In the genomic region with DNA sequence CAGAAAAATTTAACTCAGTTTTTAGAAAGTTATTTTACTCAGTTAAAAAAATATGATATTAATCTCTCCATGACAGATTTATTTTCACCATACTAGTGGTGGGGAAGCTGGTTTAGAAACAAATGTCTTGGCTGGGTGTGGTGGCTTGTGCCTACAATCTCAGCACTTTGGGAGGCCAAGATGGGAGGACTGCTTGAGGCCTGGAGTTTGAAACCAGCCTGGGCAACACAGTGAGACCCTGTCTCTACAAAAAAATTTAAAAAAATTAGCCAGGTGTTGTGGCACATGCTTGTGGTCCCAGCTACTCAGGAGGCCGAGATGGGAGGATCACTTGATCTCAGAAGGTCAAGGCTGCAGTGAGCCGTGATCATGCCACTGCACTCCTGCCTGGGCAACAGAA, we compare ENCODE assay signal across 25 cellular contexts.
"Had no signal": no experiment of that assay in that cellular context is flagged by ENCODE, and none has a peak within 500 bp of the region (broad histone marks: within the 10 kb centered on the region; RNA-seq: fewer than 3 reads in every experiment).

No MANE protein-coding gene starts in this region.

- DNase-seq: colonic mucosa; cortex of kidney; dorsolateral prefrontal cortex; effector CD4-positive, alpha-beta T cell; effector CD8-positive, alpha-beta T cell; effector memory CD4-positive, alpha-beta T cell; effector memory CD8-positive, alpha-beta T cell; endodermal cell; erythroblast; esophagus squamous epithelium; foreskin fibroblast; foreskin keratinocyte; foreskin melanocyte; gastrocnemius medialis; glutamatergic neuron; head of caudate nucleus; heart left ventricle; heart right ventricle had no signal

- H3K27ac Mint-ChIP-seq: dendritic cell treated with granulocyte-macrophage colony-stimulating factor and Interleukin-4, amounts not matched to agents 40 ng/mL and 50 ng/mL, for 4 days; endodermal cell had no signal

- ATAC-seq: effector memory CD8-positive, alpha-beta T cell; esophagus mucosa; foreskin keratinocyte; gastrocnemius medialis; gastroesophageal sphincter; heart left ventricle; heart right ventricle had no signal

- H3K4me1 ChIP-seq: colonic mucosa, esophagus muscularis mucosa, esophagus squamous epithelium, foreskin keratinocyte, gastrocnemius medialis, gastroesophageal sphincter, heart left ventricle, heart right ventricle had no signal

- H3K4me1 Mint-ChIP-seq: endodermal cell had no signal

- H3K4me3 Mint-ChIP-seq: dendritic cell treated with granulocyte-macrophage colony-stimulating factor and Interleukin-4, amounts not matched to agents 40 ng/mL and 50 ng/mL, for 4 days; effector memory CD8-positive, alpha-beta T cell; endodermal cell had no signal

- H3K27ac ChIP-seq: colonic mucosa, coronary artery, dorsolateral prefrontal cortex, epithelial cell of prostate, esophagus muscularis mucosa, esophagus squamous epithelium, foreskin keratinocyte, gastrocnemius medialis, gastroesophageal sphincter, heart left ventricle, heart right ventricle, hepatocyte had no signal

- H3K9me3 ChIP-seq: colonic mucosa, esophagus muscularis mucosa, esophagus squamous epithelium, gastrocnemius medialis, gastroesophageal sphincter, heart left ventricle, heart right ventricle had no signal

- H3K4me3 ChIP-seq: colonic mucosa, coronary artery, dorsolateral prefrontal cortex, esophagus muscularis mucosa, esophagus squamous epithelium, gastrocnemius medialis, gastroesophageal sphincter, heart left ventricle, heart right ventricle, hepatocyte had no signal

- H3K27me3 Mint-ChIP-seq: dendritic cell treated with granulocyte-macrophage colony-stimulating factor and Interleukin-4, amounts not matched to agents 40 ng/mL and 50 ng/mL, for 4 days; effector memory CD8-positive, alpha-beta T cell had no signal

- H3K9me3 Mint-ChIP-seq: dendritic cell treated with granulocyte-macrophage colony-stimulating factor and Interleukin-4, amounts not matched to agents 40 ng/mL and 50 ng/mL, for 4 days; effector memory CD8-positive, alpha-beta T cell; endodermal cell had no signal
